ENCODE assay signal across 15 cellular contexts in the genomic region with DNA sequence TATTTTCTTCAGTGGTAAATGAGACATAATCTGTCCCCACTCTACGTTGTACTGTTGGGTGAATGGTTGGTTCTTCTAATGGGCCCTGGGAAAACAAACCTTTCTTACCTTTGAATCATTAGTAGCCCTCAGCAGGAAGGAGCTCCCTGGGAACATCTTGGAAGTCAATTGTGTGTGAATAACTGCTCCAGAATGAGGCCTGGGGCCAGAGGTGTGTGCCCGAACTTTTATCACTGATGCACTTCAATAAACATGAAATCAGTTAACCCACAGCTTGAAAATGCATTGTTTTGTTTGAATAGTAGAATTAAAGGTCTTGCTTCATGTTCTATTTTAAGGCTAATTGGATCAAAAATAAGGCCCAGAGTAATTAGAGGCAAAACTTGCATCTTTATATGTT.
"Had no signal": no experiment of that assay in that cellular context is flagged by ENCODE, and none has a peak within 500 bp of the region (broad histone marks: within the 10 kb centered on the region; RNA-seq: fewer than 3 reads in every experiment).

No MANE protein-coding gene starts in this region.

- ATAC-seq: activated CD8-positive, alpha-beta memory T cell treated with anti-CD3 and anti-CD28 coated beads, Interleukin-2, amount 10 ng/mL, durations not matched to agents 7 days and 5 days; natural killer cell treated with Interleukin-12 subunit alpha and Interleukin-12 subunit beta and Interleukin-15 and Interleukin-18, amount 100 ng/mL, for 72 hours; right lobe of liver had no signal

- FAIRE-seq: astrocyte, endometrium had no signal

- H3K9me3 ChIP-seq: prostate gland, right lobe of liver, suprapubic skin, upper lobe of left lung had no signal

- H3K27me3 ChIP-seq: right lobe of liver had no signal

- DNase-seq: activated CD4-positive, alpha-beta memory T cell treated with anti-CD3 and anti-CD28 coated beads for 36 hours; activated CD8-positive, alpha-beta memory T cell treated with anti-CD3 and anti-CD28 coated beads, Interleukin-2, amount 10 ng/mL, durations not matched to agents 7 days and 5 days; activated naive CD4-positive, alpha-beta T cell treated with anti-CD3 and anti-CD28 coated beads, Interleukin-2, amount 10 ng/mL, durations not matched to agents 7 days and 5 days; activated T-cell treated with anti-CD3 and anti-CD28 coated beads, Interleukin-2, amount 50 U/mL, for 1 hour; mesendoderm; occipital lobe; right lobe of liver; T-helper 1 cell; upper lobe of left lung had no signal

- H3K36me3 ChIP-seq: cardiac muscle cell, prostate gland, right lobe of liver, suprapubic skin, upper lobe of left lung had no signal

- H3K4me3 ChIP-seq: cardiac muscle cell, prostate gland, right lobe of liver, suprapubic skin had no signal
